ENCODE assay signal across 23 cellular contexts in the genomic region with DNA sequence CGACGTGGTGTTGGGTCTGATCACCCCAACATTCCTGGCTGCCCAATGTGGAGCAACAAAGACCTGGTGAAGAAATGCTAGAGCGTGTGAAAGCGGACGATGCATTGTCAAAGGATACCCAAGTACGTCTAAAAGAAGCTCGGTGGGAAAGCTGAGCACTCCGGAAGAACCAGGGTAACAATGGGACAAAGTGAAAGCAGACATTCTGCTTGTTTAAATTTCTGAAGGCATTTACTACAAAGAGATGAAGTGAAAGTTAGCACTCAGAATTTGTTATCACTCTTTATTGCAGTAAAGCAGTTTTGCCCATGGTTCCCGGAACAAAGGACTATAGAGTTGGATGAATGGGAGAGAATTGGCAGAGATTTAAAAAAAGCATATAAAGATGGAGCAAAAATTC.
"Had no signal": no experiment of that assay in that cellular context is flagged by ENCODE, and none has a peak within 500 bp of the region (broad histone marks: within the 10 kb centered on the region; RNA-seq: fewer than 3 reads in every experiment).

No MANE protein-coding gene starts in this region.

- H2AFZ ChIP-seq: hepatocyte had no signal

- DNase-seq: cortex of kidney; effector memory CD8-positive, alpha-beta T cell; esophagus squamous epithelium; foreskin fibroblast; head of caudate nucleus; kidney; left cardiac atrium; left ventricle myocardium inferior; mesendoderm; naive thymus-derived CD4-positive, alpha-beta T cell; nephron progenitor cell; sigmoid colon; stimulated activated CD4-positive, alpha-beta T cell treated with anti-CD3 and anti-CD28 coated beads, Interleukin-12 subunit alpha, Interleukin-12 subunit beta, amount 100 ng/mL, for 4 hours; stimulated activated naive CD4-positive, alpha-beta T cell; stomach; substantia nigra; transverse colon had no signal

- H3K4me1 ChIP-seq: esophagus squamous epithelium, left ventricle myocardium inferior, right atrium auricular region, sigmoid colon, stomach, transverse colon had no signal

- H3K4me3 ChIP-seq: esophagus squamous epithelium, hepatocyte, left ventricle myocardium inferior, lung, right atrium auricular region, sigmoid colon, skin epidermis, stomach, thoracic aorta, transverse colon had no signal

- H3K27ac Mint-ChIP-seq: effector memory CD8-positive, alpha-beta T cell; naive thymus-derived CD4-positive, alpha-beta T cell; nephron progenitor cell had no signal

- H3K4me2 ChIP-seq: hepatocyte had no signal

- H3K27me3 ChIP-seq: esophagus squamous epithelium, hepatocyte, neutrophil, right atrium auricular region, sigmoid colon, stomach, transverse colon had no signal

- ATAC-seq: effector memory CD8-positive, alpha-beta T cell; left cardiac atrium; naive thymus-derived CD4-positive, alpha-beta T cell had no signal

- H3K27ac ChIP-seq: esophagus squamous epithelium, hepatocyte, left ventricle myocardium inferior, neutrophil, right atrium auricular region, sigmoid colon, skin epidermis, stomach, thoracic aorta, transverse colon had no signal

- H3K4me3 Mint-ChIP-seq: effector memory CD8-positive, alpha-beta T cell; naive thymus-derived CD4-positive, alpha-beta T cell; nephron progenitor cell had no signal

- H3K9me3 ChIP-seq: esophagus squamous epithelium, neutrophil, thoracic aorta, transverse colon had no signal

- H3K27me3 Mint-ChIP-seq: naive thymus-derived CD4-positive, alpha-beta T cell had no signal

- H3K79me2 ChIP-seq: hepatocyte had no signal

- H3K4me1 Mint-ChIP-seq: nephron progenitor cell had no signal

- H3K36me3 ChIP-seq: esophagus squamous epithelium, neutrophil, right atrium auricular region, stomach, thoracic aorta, transverse colon had no signal
